ENCODE assay signal across 8 cellular contexts in the genomic region with DNA sequence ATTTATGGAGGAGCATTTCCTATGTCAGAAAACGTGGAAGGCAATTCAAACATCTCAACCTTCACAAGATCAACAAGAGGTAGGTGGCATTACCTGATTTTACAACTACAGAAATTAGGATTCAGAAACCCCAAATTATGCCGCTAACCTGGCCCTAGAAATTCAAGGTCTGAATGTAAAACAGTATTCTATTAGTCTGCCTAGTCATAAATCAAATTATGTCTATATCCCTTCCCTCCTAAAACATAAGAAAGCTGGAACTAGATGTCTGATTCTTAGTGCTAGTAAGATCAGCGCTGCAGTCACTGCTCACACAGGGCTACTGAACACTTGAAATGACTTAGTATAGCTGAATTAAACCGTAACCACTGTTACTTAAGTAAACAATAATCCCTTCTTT. TPM values are rescaled to one million over a fixed set of nuclear protein-coding genes. Genes with fewer than 3 reads are reported as not detected.
DNase-seq lines count a peak whose midpoint lies in the region; ATAC-seq and TF ChIP-seq lines count a peak whose summit lies in the region.

No MANE protein-coding gene starts in this region.

- CTCF ChIA-PET in A673 (lab: Charles Lee), result no interaction called here

- H3K4me3 ChIP-seq in A673 (ENCODE audit: low read depth, low read length, poor library complexity, severe bottlenecking), result peak overlapping the region; percentile 85
- H3K4me3 ChIP-seq in HUES48 (ENCODE audit: low read depth, low read length), result peak overlapping the region; percentile 94
- peak overlapping the region; percentile 71 to 94 (median 93) for H3K4me3 ChIP-seq in breast epithelium
- peak overlapping the region; percentile 97 for H3K4me3 ChIP-seq in mononuclear cell (ENCODE audit: low read length)

- no TSS peak for BruUV-seq in A673 (replicated peaks; lab: Mats Ljungman, UMichigan)

- no peaks in the 10 kb centered on the region for H3K27me3 ChIP-seq in A673 (replicated peaks; ENCODE audit: insufficient read depth, low read depth, low read length, poor library complexity)
- H3K27me3 ChIP-seq in HUES48 (ENCODE audit: control insufficient read depth, insufficient read depth, low read length), result no peaks in the 10 kb centered on the region
- no peaks in the 10 kb centered on the region for H3K27me3 ChIP-seq in breast epithelium
- no peaks in the 10 kb centered on the region for H3K27me3 ChIP-seq in mononuclear cell (ENCODE audit: insufficient read depth, low read length)

- DNase-seq in A673 (ENCODE audit: low spot score) (no peak), breast epithelium (ENCODE audit: low spot score in 2 of 2) (no peak), NCI-H1417 (lab: John Stamatoyannopoulos, UW) (no peak)

- POLR2A ChIA-PET in A673 (lab: Charles Lee; ENCODE audit: low non-redundant PET), result no interaction called here

- H3K36me3 ChIP-seq in A673 (ENCODE audit: insufficient read depth, low read length, poor library complexity, severe bottlenecking) (peaks cover 3% of the 10 kb centered on the region), HUES48 (ENCODE audit: control insufficient read depth, insufficient read depth, low read length) (peaks cover 45% of the 10 kb centered on the region), breast epithelium (peaks cover 5% of the 10 kb centered on the region)

- H3K4me1 ChIP-seq in A673 (ENCODE audit: insufficient read depth, low read length, poor library complexity, severe bottlenecking) (no peaks in the 10 kb centered on the region), HUES48 (ENCODE audit: control insufficient read depth, insufficient read depth, low read length) (peaks cover 5% of the 10 kb centered on the region), breast epithelium (peaks cover 0 to 11% of the 10 kb centered on the region in 2 donors), mononuclear cell (ENCODE audit: insufficient read depth, low read length) (peaks cover 41% of the 10 kb centered on the region)

- no peaks in the 10 kb centered on the region for H3K9me3 ChIP-seq in A673 (ENCODE audit: low read depth, low read length, poor library complexity, severe bottlenecking)
- no peaks in the 10 kb centered on the region for H3K9me3 ChIP-seq in HUES48 (ENCODE audit: control insufficient read depth, insufficient read depth, low read length)
- no peaks in the 10 kb centered on the region for H3K9me3 ChIP-seq in breast epithelium
- no peaks in the 10 kb centered on the region for H3K9me3 ChIP-seq in mononuclear cell (ENCODE audit: low read depth, low read length)

- peak overlapping the region; percentile 94 for H3K27ac ChIP-seq in A673 (ENCODE audit: low read depth, low read length, poor library complexity, severe bottlenecking)
- H3K27ac ChIP-seq in HUES48 (ENCODE audit: low read depth, low read length), result peak overlapping the region; percentile 4
- H3K27ac ChIP-seq in breast epithelium, result no peak overlapping the region

- no peak for TF ChIP-seq POLR2A in breast epithelium (IDR thresholded peaks at IDR 0.05)

- ATAC-seq in HG03097 (IDR thresholded peaks at IDR 0.05; ENCODE audit: low FRiP score, unreplicated experiment) (no peak), HG02885 (IDR thresholded peaks at IDR 0.05; ENCODE audit: poor library complexity, unreplicated experiment) (no peak), GM19351 (IDR thresholded peaks at IDR 0.05; ENCODE audit: unreplicated experiment) (no peak)

- H3K9ac ChIP-seq in HUES48 (ENCODE audit: low read depth, low read length), result peak overlapping the region; percentile 99

- TF ChIP-seq CTCF in A673 (conservative IDR thresholded peaks at IDR 0.05; ENCODE audit: low read depth, low read length) (no peak), breast epithelium (IDR thresholded peaks at IDR 0.05) (no peak)

- intact Hi-C loops in A673 (cut with micrococcal nuclease; ENCODE audit: unreplicated experiment) (no loop called here), breast epithelium (cut with DNase I; ENCODE audit: low total_unique reads) (no loop called here)

RNA-seq across cellular contexts. Expression of a gene that starts 1.4 kb away (rescaled TPM):
- total RNA-seq in A673 (2021) (72.6 and 74.0 TPM in 2 replicates), breast epithelium (100 to 1,000 TPM; 112 to 153 (median 112) TPM), mononuclear cell (89.1 TPM)

RNA-seq across cellular contexts. Expression of a gene that starts 33.8 kb away (rescaled TPM):
- 67.2 and 69.4 TPM in 2 replicates for total RNA-seq in A673 (2021)
- 10 to 100 TPM; 42.9 to 54.0 (median 52.2) TPM for total RNA-seq in breast epithelium
- 139 TPM for total RNA-seq in mononuclear cell

Comparison
In these comparisons a context has a peak if more than half of its experiments do, and no peak if none do; other contexts are left out.
1. H3K27ac ChIP-seq: peak in A673 (single experiment) and HUES48 (single experiment); none in breast epithelium (0 of 2).
2. Peak in every context shown above with its lines, with median percentiles within 50 percentile points of each other: H3K4me3 ChIP-seq.